14 cellular contexts compared by ENCODE assay signal in genomic region chr2:98923244-98923940, GRCh38. TPM values are rescaled to one million over a fixed set of nuclear protein-coding genes. Genes with fewer than 3 reads are reported as not detected.
DNase-seq lines count a peak whose midpoint lies in the region; ATAC-seq and TF ChIP-seq lines count a peak whose summit lies in the region.
"Had no signal": no experiment of that assay in that cellular context is flagged by ENCODE, and none has a peak within 500 bp of the region (broad histone marks: within the 10 kb centered on the region; RNA-seq: fewer than 3 reads in every experiment).

No MANE protein-coding gene starts in this region.

- no peaks in the 10 kb centered on the region for H3K79me2 ChIP-seq in DOHH2 (ENCODE audit: control insufficient read depth, low read length)

- peaks cover 8% of the 10 kb centered on the region for H3K9me3 ChIP-seq in DOHH2 (ENCODE audit: control insufficient read depth, insufficient read depth, low read length)
- H3K9me3 ChIP-seq in ascending aorta: no peaks in the 10 kb centered on the region
- H3K9me3 ChIP-seq: body of pancreas had no signal

- no peak overlapping the region for H3K27ac ChIP-seq in DOHH2 (ENCODE audit: low read depth, low read length)
- H3K27ac ChIP-seq in ascending aorta: no peak overlapping the region
- H3K27ac ChIP-seq: body of pancreas, C4-2B, left ventricle myocardium inferior had no signal

- ATAC-seq in HG02763 (IDR thresholded peaks at IDR 0.05; ENCODE audit: unreplicated experiment): no peak
- ATAC-seq: body of pancreas had no signal

- no peak overlapping the region for H3K4me3 ChIP-seq in DOHH2 (ENCODE audit: low read length)
- no peak overlapping the region for H3K4me3 ChIP-seq in ascending aorta
- H3K4me3 ChIP-seq: body of pancreas, left ventricle myocardium inferior had no signal

- no peaks in the 10 kb centered on the region for H3K9me3 Mint-ChIP-seq in HFFc6
- H3K9me3 Mint-ChIP-seq: activated naive CD4-positive, alpha-beta T cell treated with anti-CD3 and anti-CD28 coated beads, Interleukin-2, amount 10 ng/mL, durations not matched to agents 7 days and 5 days had no signal

- H3K27ac Mint-ChIP-seq in HFFc6: no peak overlapping the region
- H3K27ac Mint-ChIP-seq: activated naive CD4-positive, alpha-beta T cell treated with anti-CD3 and anti-CD28 coated beads, Interleukin-2, amount 10 ng/mL, durations not matched to agents 7 days and 5 days had no signal

- TF ChIP-seq CTCF in DOHH2 (IDR thresholded peaks at IDR 0.05; ENCODE audit: low read depth, low read length, poor library complexity, severe bottlenecking) (peak; percentile 33), HFFc6 (IDR thresholded peaks at IDR 0.05) (peak; percentile 38), ascending aorta (IDR thresholded peaks at IDR 0.05) (no peak)

- H3K4me1 ChIP-seq in DOHH2 (ENCODE audit: control insufficient read depth, low read length): no peaks in the 10 kb centered on the region
- no peaks in the 10 kb centered on the region for H3K4me1 ChIP-seq in ascending aorta
- H3K4me1 ChIP-seq: body of pancreas, left ventricle myocardium inferior had no signal

- no peaks in the 10 kb centered on the region for H3K9me2 ChIP-seq in DOHH2 (replicated peaks; ENCODE audit: control insufficient read depth, low read length)

- no peaks in the 10 kb centered on the region for H3K36me3 ChIP-seq in DOHH2 (ENCODE audit: control insufficient read depth, low read length)
- H3K36me3 ChIP-seq in ascending aorta: no peaks in the 10 kb centered on the region
- H3K36me3 ChIP-seq: left ventricle myocardium inferior had no signal

- DNase-seq in HFFc6 (no peak), SK-MEL-5 (ENCODE audit: low read depth, low spot score) (peak; percentile 10), islet precursor cell (peak; percentile 5), SK-N-DZ (ENCODE audit: low spot score) (no peak), ascending aorta (ENCODE audit: low spot score in 2 of 2) (no peak)
- no peak for DNase-seq in activated CD4-positive, alpha-beta T cell treated with anti-CD3 and anti-CD28 coated beads, Interleukin-2, amount 50 U/mL, for 48 hours
- DNase-seq: activated naive CD4-positive, alpha-beta T cell treated with anti-CD3 and anti-CD28 coated beads, Interleukin-2, amount 10 ng/mL, durations not matched to agents 7 days and 5 days; body of pancreas; left ventricle myocardium inferior; NCI-H1436; NCI-H345 had no signal

- H3K4me3 Mint-ChIP-seq in HFFc6: no peak overlapping the region
- H3K4me3 Mint-ChIP-seq: activated naive CD4-positive, alpha-beta T cell treated with anti-CD3 and anti-CD28 coated beads, Interleukin-2, amount 10 ng/mL, durations not matched to agents 7 days and 5 days had no signal

- no peaks in the 10 kb centered on the region for H4K20me1 ChIP-seq in DOHH2 (ENCODE audit: control insufficient read depth, insufficient read depth, low read depth, low read length)

- H3K4me2 ChIP-seq in DOHH2 (ENCODE audit: low read length): no peak overlapping the region

- H3F3A ChIP-seq in DOHH2 (ENCODE audit: control insufficient read depth, insufficient read depth): no peaks in the 10 kb centered on the region

- no peaks in the 10 kb centered on the region for H3K27me3 ChIP-seq in DOHH2 (ENCODE audit: control insufficient read depth, low read length)
- no peaks in the 10 kb centered on the region for H3K27me3 ChIP-seq in ascending aorta
- H3K27me3 ChIP-seq: body of pancreas had no signal

- intact Hi-C loops in ascending aorta (cut with DNase I): no loop called here

- peaks cover 14% of the 10 kb centered on the region for H3K27me3 Mint-ChIP-seq in HFFc6 (ENCODE audit: insufficient read depth)

- no peaks in the 10 kb centered on the region; the same call in 1 of the 2 replicates for H3K4me1 Mint-ChIP-seq in HFFc6 (ENCODE audit: low read depth)
- H3K4me1 Mint-ChIP-seq: activated naive CD4-positive, alpha-beta T cell treated with anti-CD3 and anti-CD28 coated beads, Interleukin-2, amount 10 ng/mL, durations not matched to agents 7 days and 5 days had no signal

- H3K36me3 Mint-ChIP-seq in HFFc6 (ENCODE audit: low read depth): no peaks in the 10 kb centered on the region
- H3K36me3 Mint-ChIP-seq: activated naive CD4-positive, alpha-beta T cell treated with anti-CD3 and anti-CD28 coated beads, Interleukin-2, amount 10 ng/mL, durations not matched to agents 7 days and 5 days had no signal

- in situ Hi-C loops in SK-MEL-5 (cut with HindIII; ENCODE audit: low pct_unique_long_range_greater_than_20kb, low sequenced_read_pairs): no loop called here

RNA-seq across cellular contexts. Expression of gene CRACDL, which starts 12.6 kb away (rescaled TPM):
- not detected for total RNA-seq in HFFc6 (2021; fragmentation: NEBNext Ultra II Directional; extraction: Animal tissue kit (Norgen Biotek cat#: 25700))
- total RNA-seq in SK-MEL-5 (2014; rRNA removed; shearing (Covaris generic)): 0.95 and 1.0 TPM in 2 replicates
- polyA plus RNA-seq in SK-MEL-5 (2015; cell fraction: cytosol; rRNA removed): 0.05 and 0.28 TPM in 2 replicates
- polyA plus RNA-seq in SK-MEL-5 (2015; cell fraction: nucleus; rRNA removed): not detected in 2 replicates
- not detected in 2 replicates for polyA plus RNA-seq in SK-N-DZ (2014; cell fraction: cytosol; rRNA removed)
- polyA plus RNA-seq in SK-N-DZ (2014; cell fraction: nucleus; rRNA removed): not detected in 2 replicates
- 51.9 TPM for total RNA-seq in ascending aorta

Comparison
In these comparisons a context has a peak if more than half of its experiments do, and no peak if none do; other contexts are left out.
1. CTCF ChIP-seq: peak in DOHH2 (single experiment) and HFFc6 (single experiment); none in ascending aorta (0 of 3).
2. DNase-seq: peak in SK-MEL-5 (single experiment) and islet precursor cell (single experiment); none in HFFc6 (single experiment), SK-N-DZ (single experiment), activated CD4-positive, alpha-beta T cell treated with anti-CD3 and anti-CD28 coated beads, Interleukin-2, amount 50 U/mL, for 48 hours (0 of 2) and ascending aorta (0 of 2).
3. RNA of gene CRACDL, which starts 12.6 kb away (total RNA-seq): 51.9 TPM in ascending aorta (single experiment); 0.95 to 1.0 TPM in SK-MEL-5 and not detected in HFFc6; every median in the first group is over 10 times any median in the second.